Comparison of ENCODE assay signal across 25 cellular contexts in the genomic region with DNA sequence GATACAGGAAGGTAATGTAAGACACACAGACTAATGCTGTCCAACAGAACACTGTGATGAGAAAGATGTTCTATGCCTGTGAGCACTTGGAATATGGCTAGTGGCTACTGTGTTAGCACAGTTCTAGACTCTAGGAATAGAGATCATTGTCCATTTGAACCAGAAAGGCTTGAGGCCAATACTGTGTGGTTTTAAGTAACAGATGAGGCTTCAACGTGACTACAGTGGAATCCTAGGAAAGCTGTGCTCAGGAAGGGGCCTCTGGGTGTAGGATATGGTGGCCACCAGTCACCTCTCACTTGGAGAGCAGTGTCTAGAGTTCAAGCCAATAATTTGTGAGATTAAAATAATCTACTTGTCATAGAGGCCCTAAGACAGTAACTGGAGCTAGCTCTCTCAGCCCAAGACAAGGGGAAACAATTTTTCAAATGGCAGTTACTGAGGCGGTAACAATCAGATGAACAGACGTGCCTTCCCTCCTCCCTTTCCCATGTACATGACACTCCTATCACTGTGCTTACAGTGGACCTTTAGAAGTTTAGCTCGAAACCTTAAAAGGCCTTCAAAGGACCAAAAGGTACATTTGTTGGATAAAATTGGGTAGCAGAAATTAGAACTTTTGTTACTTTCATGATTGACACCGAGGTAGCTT. TPM values are rescaled to one million over a fixed set of nuclear protein-coding genes. Genes with fewer than 3 reads are reported as not detected.
DNase-seq lines count a peak whose midpoint lies in the region; ATAC-seq and TF ChIP-seq lines count a peak whose summit lies in the region.
"Had no signal": no experiment of that assay in that cellular context is flagged by ENCODE, and none has a peak within 500 bp of the region (broad histone marks: within the 10 kb centered on the region; RNA-seq: fewer than 3 reads in every experiment).

No MANE protein-coding gene starts in this region.

- no peak overlapping the region for H3K4me3 Mint-ChIP-seq in activated naive CD8-positive, alpha-beta T cell
- H3K4me3 Mint-ChIP-seq in activated naive CD8-positive, alpha-beta T cell treated with anti-CD3 and anti-CD28 coated beads, Interleukin-2, amount 50 U/mL, for 24 hours: no peak overlapping the region
- peak overlapping the region; percentile 37 for H3K4me3 Mint-ChIP-seq in endothelial cell (ENCODE audit: unreplicated experiment)
- H3K4me3 Mint-ChIP-seq in stimulated activated effector memory CD8-positive, alpha-beta T cell treated with anti-CD3 and anti-CD28 coated beads, Interleukin-12 subunit alpha, Interleukin-12 subunit beta, amount 100 ng/mL, for 72 hours: no peak overlapping the region
- H3K4me3 Mint-ChIP-seq: CD4-positive, CD25-positive, alpha-beta regulatory T cell; dendritic cell treated with granulocyte-macrophage colony-stimulating factor and Interleukin-4, amounts not matched to agents 40 ng/mL and 50 ng/mL, for 4 days; nephron; stimulated activated memory B cell treated with anti-CD40 and anti-IgM and Interleukin-4, amounts not matched to agents 10 μg/mL and 1 μg/mL and 100 μg/mL, for 72 hours had no signal

- H3K27me3 Mint-ChIP-seq in activated naive CD8-positive, alpha-beta T cell: no peaks in the 10 kb centered on the region
- H3K27me3 Mint-ChIP-seq in activated naive CD8-positive, alpha-beta T cell treated with anti-CD3 and anti-CD28 coated beads, Interleukin-2, amount 50 U/mL, for 24 hours: no peaks in the 10 kb centered on the region
- H3K27me3 Mint-ChIP-seq in endothelial cell (ENCODE audit: unreplicated experiment): peaks cover 15% of the 10 kb centered on the region
- H3K27me3 Mint-ChIP-seq: CD4-positive, CD25-positive, alpha-beta regulatory T cell; dendritic cell treated with granulocyte-macrophage colony-stimulating factor and Interleukin-4, amounts not matched to agents 40 ng/mL and 50 ng/mL, for 4 days; stimulated activated memory B cell treated with anti-CD40 and anti-IgM and Interleukin-4, amounts not matched to agents 10 μg/mL and 1 μg/mL and 100 μg/mL, for 72 hours had no signal

- H3K9me3 Mint-ChIP-seq in activated naive CD8-positive, alpha-beta T cell (ENCODE audit: low read depth): no peaks in the 10 kb centered on the region
- no peaks in the 10 kb centered on the region for H3K9me3 Mint-ChIP-seq in activated naive CD8-positive, alpha-beta T cell treated with anti-CD3 and anti-CD28 coated beads, Interleukin-2, amount 50 U/mL, for 24 hours
- no peaks in the 10 kb centered on the region for H3K9me3 Mint-ChIP-seq in endothelial cell (ENCODE audit: unreplicated experiment)
- no peaks in the 10 kb centered on the region for H3K9me3 Mint-ChIP-seq in stimulated activated effector memory CD8-positive, alpha-beta T cell treated with anti-CD3 and anti-CD28 coated beads, Interleukin-12 subunit alpha, Interleukin-12 subunit beta, amount 100 ng/mL, for 72 hours
- H3K9me3 Mint-ChIP-seq: CD4-positive, CD25-positive, alpha-beta regulatory T cell; dendritic cell treated with granulocyte-macrophage colony-stimulating factor and Interleukin-4, amounts not matched to agents 40 ng/mL and 50 ng/mL, for 4 days; nephron; stimulated activated memory B cell treated with anti-CD40 and anti-IgM and Interleukin-4, amounts not matched to agents 10 μg/mL and 1 μg/mL and 100 μg/mL, for 72 hours had no signal

- DNase-seq in activated naive CD8-positive, alpha-beta T cell treated with anti-CD3 and anti-CD28 coated beads, Interleukin-2, amount 50 U/mL, for 24 hours: no peak
- DNase-seq in SK-MEL-5 (ENCODE audit: low read depth, low spot score) (peak; percentile 15), endothelial cell (ENCODE audit: low spot score) (no peak), NOMO-1 (lab: John Stamatoyannopoulos, UW; ENCODE audit: unreplicated experiment in 2 of 2) (no peak)
- DNase-seq in stimulated activated effector memory CD8-positive, alpha-beta T cell treated with anti-CD3 and anti-CD28 coated beads, Interleukin-12 subunit alpha, Interleukin-12 subunit beta, amount 100 ng/mL, for 72 hours (ENCODE audit: low spot score in 2 of 2): no peak
- DNase-seq in stimulated activated CD4-positive, alpha-beta T cell treated with anti-CD3 and anti-CD28 coated beads, Interleukin-15, amount 100 ng/mL, for 24 hours: no peak
- no peak for DNase-seq in stimulated activated naive CD4-positive, alpha-beta T cell (lab: John Stamatoyannopoulos, UW)
- DNase-seq: activated CD4-positive, alpha-beta T cell treated with anti-CD3 and anti-CD28 coated beads, Interleukin-2, amount 50 U/mL, for 48 hours; activated T-cell treated with anti-CD3 and anti-CD28 coated beads, Interleukin-2, amount 50 U/mL, for 48 hours; CD4-positive, CD25-positive, alpha-beta regulatory T cell; DMS53; GF-D8; heart left ventricle; left colon; NCI-H2171; NCI-H524; NK-92 treated with Interleukin-12 subunit alpha and Interleukin-12 subunit beta, amount 100 ng/mL, for 24 hours; posterior cingulate gyrus; stimulated activated CD4-positive, alpha-beta T cell treated with anti-CD3 and anti-CD28 coated beads, Interleukin-2, amount 100 ng/mL, for 24 hours; T-helper 9 cell; testis had no signal

- peaks cover 33% of the 10 kb centered on the region for H3K4me1 Mint-ChIP-seq in activated naive CD8-positive, alpha-beta T cell (ENCODE audit: low read depth)
- peaks cover 24% of the 10 kb centered on the region for H3K4me1 Mint-ChIP-seq in activated naive CD8-positive, alpha-beta T cell treated with anti-CD3 and anti-CD28 coated beads, Interleukin-2, amount 50 U/mL, for 24 hours
- H3K4me1 Mint-ChIP-seq in endothelial cell (ENCODE audit: unreplicated experiment): no peaks in the 10 kb centered on the region
- H3K4me1 Mint-ChIP-seq in stimulated activated effector memory CD8-positive, alpha-beta T cell treated with anti-CD3 and anti-CD28 coated beads, Interleukin-12 subunit alpha, Interleukin-12 subunit beta, amount 100 ng/mL, for 72 hours: peaks cover 16% of the 10 kb centered on the region
- H3K4me1 Mint-ChIP-seq: nephron had no signal

- peak overlapping the region; percentile 96 for H3K27ac Mint-ChIP-seq in activated naive CD8-positive, alpha-beta T cell
- no peak overlapping the region for H3K27ac Mint-ChIP-seq in activated naive CD8-positive, alpha-beta T cell treated with anti-CD3 and anti-CD28 coated beads, Interleukin-2, amount 50 U/mL, for 24 hours
- H3K27ac Mint-ChIP-seq in endothelial cell (ENCODE audit: unreplicated experiment): no peak overlapping the region
- peak overlapping the region; percentile 48 for H3K27ac Mint-ChIP-seq in stimulated activated effector memory CD8-positive, alpha-beta T cell treated with anti-CD3 and anti-CD28 coated beads, Interleukin-12 subunit alpha, Interleukin-12 subunit beta, amount 100 ng/mL, for 72 hours
- H3K27ac Mint-ChIP-seq: dendritic cell treated with granulocyte-macrophage colony-stimulating factor and Interleukin-4, amounts not matched to agents 40 ng/mL and 50 ng/mL, for 4 days; stimulated activated memory B cell treated with anti-CD40 and anti-IgM and Interleukin-4, amounts not matched to agents 10 μg/mL and 1 μg/mL and 100 μg/mL, for 72 hours had no signal

- in situ Hi-C loops in SK-MEL-5 (cut with HindIII; ENCODE audit: low pct_unique_long_range_greater_than_20kb, low sequenced_read_pairs): no loop called here

- no peak for ATAC-seq in activated naive CD8-positive, alpha-beta T cell treated with anti-CD3 and anti-CD28 coated beads, Interleukin-2, amount 50 U/mL, for 24 hours
- no peak for ATAC-seq in stimulated activated effector memory CD8-positive, alpha-beta T cell treated with anti-CD3 and anti-CD28 coated beads, Interleukin-12 subunit alpha, Interleukin-12 subunit beta, amount 100 ng/mL, for 72 hours
- ATAC-seq: heart left ventricle; left colon; stimulated activated memory B cell treated with anti-CD40 and anti-IgM and Interleukin-4, amounts not matched to agents 10 μg/mL and 1 μg/mL and 100 μg/mL, for 72 hours had no signal

- TF ChIP-seq CTCF in endothelial cell (IDR thresholded peaks at IDR 0.05; ENCODE audit: unreplicated experiment): no peak

- H3K36me3 Mint-ChIP-seq in activated naive CD8-positive, alpha-beta T cell: peaks cover 8% of the 10 kb centered on the region
- peaks cover 62% of the 10 kb centered on the region for H3K36me3 Mint-ChIP-seq in activated naive CD8-positive, alpha-beta T cell treated with anti-CD3 and anti-CD28 coated beads, Interleukin-2, amount 50 U/mL, for 24 hours (ENCODE audit: low read depth)
- H3K36me3 Mint-ChIP-seq in endothelial cell (ENCODE audit: low read depth, unreplicated experiment): peaks cover 73% of the 10 kb centered on the region
- H3K36me3 Mint-ChIP-seq in stimulated activated effector memory CD8-positive, alpha-beta T cell treated with anti-CD3 and anti-CD28 coated beads, Interleukin-12 subunit alpha, Interleukin-12 subunit beta, amount 100 ng/mL, for 72 hours: peaks cover 88% of the 10 kb centered on the region

RNA-seq across cellular contexts. Expression of a gene that starts 10.2 kb away (rescaled TPM):
- 40.6 and 42.1 TPM in 2 replicates for total RNA-seq in SK-MEL-5 (2014; rRNA removed; shearing (Covaris generic))
- polyA plus RNA-seq in SK-MEL-5 (2015; cell fraction: cytosol; rRNA removed): 39.3 and 54.7 TPM in 2 replicates
- polyA plus RNA-seq in SK-MEL-5 (2015; cell fraction: nucleus; rRNA removed): 60.3 and 63.3 TPM in 2 replicates
- 45.0 TPM for total RNA-seq in endothelial cell (ENCODE audit: unreplicated experiment)

RNA-seq across cellular contexts. Expression of a gene that starts 10.4 kb away (rescaled TPM):
- 41.4 and 41.5 TPM in 2 replicates for total RNA-seq in SK-MEL-5 (2014; rRNA removed; shearing (Covaris generic))
- polyA plus RNA-seq in SK-MEL-5 (2015; cell fraction: cytosol; rRNA removed): 26.1 and 39.3 TPM in 2 replicates
- polyA plus RNA-seq in SK-MEL-5 (2015; cell fraction: nucleus; rRNA removed): 10.7 and 32.0 TPM in 2 replicates
- total RNA-seq in endothelial cell (ENCODE audit: unreplicated experiment): 36.0 TPM

RNA-seq across cellular contexts. Expression of a gene that starts 30.2 kb away (rescaled TPM):
- total RNA-seq in SK-MEL-5 (2014; rRNA removed; shearing (Covaris generic)): 524 and 572 TPM in 2 replicates
- 329 and 385 TPM in 2 replicates for polyA plus RNA-seq in SK-MEL-5 (2015; cell fraction: cytosol; rRNA removed)
- polyA plus RNA-seq in SK-MEL-5 (2015; cell fraction: nucleus; rRNA removed): 45.3 and 57.5 TPM in 2 replicates
- 291 TPM for total RNA-seq in endothelial cell (ENCODE audit: unreplicated experiment)

RNA-seq across cellular contexts. Expression of a gene that starts 42.1 kb away (rescaled TPM):
- 80.1 and 85.8 TPM in 2 replicates for total RNA-seq in SK-MEL-5 (2014; rRNA removed; shearing (Covaris generic))
- 72.5 and 90.1 TPM in 2 replicates for polyA plus RNA-seq in SK-MEL-5 (2015; cell fraction: cytosol; rRNA removed)
- 277 and 375 TPM in 2 replicates for polyA plus RNA-seq in SK-MEL-5 (2015; cell fraction: nucleus; rRNA removed)
- total RNA-seq in endothelial cell (ENCODE audit: unreplicated experiment): 127 TPM

RNA-seq across cellular contexts. Expression of a gene that starts 42.6 kb away (rescaled TPM):
- 12.7 and 13.8 TPM in 2 replicates for total RNA-seq in SK-MEL-5 (2014; rRNA removed; shearing (Covaris generic))
- polyA plus RNA-seq in SK-MEL-5 (2015; cell fraction: cytosol; rRNA removed): 28.0 and 29.8 TPM in 2 replicates
- 4.1 and 4.5 TPM in 2 replicates for polyA plus RNA-seq in SK-MEL-5 (2015; cell fraction: nucleus; rRNA removed)
- 78.0 TPM for total RNA-seq in endothelial cell (ENCODE audit: unreplicated experiment)

Comparison
In these comparisons a context has a peak if more than half of its experiments do, and no peak if none do; other contexts are left out.
1. H3K27ac Mint-ChIP-seq: peak in activated naive CD8-positive, alpha-beta T cell (single experiment) and stimulated activated effector memory CD8-positive, alpha-beta T cell treated with anti-CD3 and anti-CD28 coated beads, Interleukin-12 subunit alpha, Interleukin-12 subunit beta, amount 100 ng/mL, for 72 hours (single experiment); none in activated naive CD8-positive, alpha-beta T cell treated with anti-CD3 and anti-CD28 coated beads, Interleukin-2, amount 50 U/mL, for 24 hours (single experiment) and endothelial cell (single experiment).